ENCODE assay signal across 1 cellular context in the genomic region with DNA sequence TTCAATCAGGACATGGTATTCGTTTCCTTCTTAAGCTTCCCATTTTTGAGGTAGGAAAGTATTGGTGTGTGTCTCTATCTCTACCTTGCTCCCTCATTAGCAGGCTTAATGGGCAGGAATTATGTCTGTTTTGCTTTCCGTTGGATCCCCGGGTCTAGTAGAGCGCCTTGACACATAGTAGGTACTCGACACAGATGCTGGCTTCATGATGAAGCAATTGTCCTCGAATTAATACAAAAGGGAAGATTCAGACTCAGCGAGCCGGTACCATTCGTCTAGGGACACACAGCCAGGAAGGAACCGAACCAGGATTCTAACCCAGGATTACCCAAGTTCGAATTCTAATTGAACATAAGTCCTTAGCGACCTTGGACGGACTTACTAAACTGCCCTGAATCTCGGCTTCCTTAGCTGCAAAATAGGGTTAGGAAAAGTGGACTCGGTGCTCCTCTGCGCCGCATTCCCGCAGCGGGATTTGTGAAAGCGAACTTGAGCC.
TF ChIP-seq lines count a peak whose summit lies in the region.

No MANE protein-coding gene starts in this region.

TF ChIP-seq in GM12878, 131 proteins besides CTCF, POLR2A, EP300 and RAD21:
- peak; percentile 71; the same call in 1 of the 2 replicates for TF ChIP-seq DPF2 (IDR thresholded peaks at IDR 0.05)
- TF ChIP-seq RCOR1 (conservative IDR thresholded peaks at IDR 0.05; ENCODE audit: low read depth, low read length) = no peak
- no peak for TF ChIP-seq BHLHE40 (IDR thresholded peaks at IDR 0.05; ENCODE audit: borderline replicate concordance in 1 of 2, low read depth in 2 of 2, low read length in 1 of 2)
